ENCODE assay signal across 1 cellular context in genomic region chr2:128594953-128595677, GRCh38.
TF ChIP-seq lines count a peak whose summit lies in the region.

No MANE protein-coding gene starts in this region.

TF ChIP-seq in HepG2, 621 proteins besides CTCF, POLR2A, EP300 and RAD21 (continued from another document and continues in another):
- TF ChIP-seq ZNF280B (CRISPR knock-in tag; IDR thresholded peaks at IDR 0.05; ENCODE audit: borderline replicate concordance) (no peak), FOXA3 (CRISPR knock-in tag; IDR thresholded peaks at IDR 0.05) (peak; percentile 98), BCLAF1 (IDR thresholded peaks at IDR 0.05) (no peak), ZNF414 (CRISPR knock-in tag; IDR thresholded peaks at IDR 0.05) (no peak), ZNF790 (CRISPR knock-in tag; IDR thresholded peaks at IDR 0.05; ENCODE audit: borderline replicate concordance) (0 out of 2 replicates have a peak, but pooled peaks have one; percentile 24), ZNF275 (CRISPR knock-in tag; IDR thresholded peaks at IDR 0.05; ENCODE audit: borderline replicate concordance) (no peak), KLF11 (CRISPR knock-in tag; IDR thresholded peaks at IDR 0.05) (no peak), TFAP4 (IDR thresholded peaks at IDR 0.05; ENCODE audit: borderline replicate concordance, low read depth) (peak; percentile 56; the same call in 1 of the 2 replicates), LCORL (IDR thresholded peaks at IDR 0.05) (no peak), LCORL (CRISPR knock-in tag; IDR thresholded peaks at IDR 0.05) (no peak), BRF2 (CRISPR knock-in tag; IDR thresholded peaks at IDR 0.05) (no peak), ELF1 (CRISPR knock-in tag; IDR thresholded peaks at IDR 0.05) (0 out of 2 replicates have a peak, but pooled peaks have one; percentile 16), TEAD3 (CRISPR knock-in tag; optimal IDR thresholded peaks at IDR 0.05; ENCODE audit: borderline replicate concordance) (no peak), RBM22 (optimal IDR thresholded peaks at IDR 0.05; ENCODE audit: low read length) (no peak), ZNF335 (CRISPR knock-in tag; IDR thresholded peaks at IDR 0.05) (no peak), NCOA2 (CRISPR knock-in tag; IDR thresholded peaks at IDR 0.05) (peak; percentile 50; the same call in 1 of the 2 replicates), ZNF879 (CRISPR knock-in tag; IDR thresholded peaks at IDR 0.05) (no peak), TP53 (CRISPR knock-in tag; conservative IDR thresholded peaks at IDR 0.05) (no peak), SMAD3 (CRISPR knock-in tag; IDR thresholded peaks at IDR 0.05) (0 out of 2 replicates have a peak, but pooled peaks have one; percentile 31), GPBP1L1 (CRISPR knock-in tag; IDR thresholded peaks at IDR 0.05) (no peak), ZNF83 (CRISPR knock-in tag; IDR thresholded peaks at IDR 0.05; ENCODE audit: borderline replicate concordance) (no peak), ZNF619 (CRISPR knock-in tag; IDR thresholded peaks at IDR 0.05) (no peak), STAG1 (CRISPR knock-in tag; IDR thresholded peaks at IDR 0.05) (peak; percentile 51; the same call in 1 of the 2 replicates), FOXK1 (CRISPR knock-in tag; IDR thresholded peaks at IDR 0.05; ENCODE audit: borderline replicate concordance, low read depth) (peak; percentile 78; the same call in 1 of the 2 replicates), ARID3A (IDR thresholded peaks at IDR 0.05; ENCODE audit: low read depth, low read length) (peak; percentile 58), USF2 (IDR thresholded peaks at IDR 0.05; ENCODE audit: low read depth, low read length) (no peak), USF2 (CRISPR knock-in tag; IDR thresholded peaks at IDR 0.05; ENCODE audit: borderline replicate concordance) (no peak), ZNF770 (CRISPR knock-in tag; IDR thresholded peaks at IDR 0.05) (no peak), GTF3A (CRISPR knock-in tag; conservative IDR thresholded peaks at IDR 0.05) (no peak), BCL3 (CRISPR knock-in tag; IDR thresholded peaks at IDR 0.05) (peak; percentile 24; the same call in 1 of the 2 replicates), TRIM22 (IDR thresholded peaks at IDR 0.05) (no peak), ZMAT3 (CRISPR knock-in tag; conservative IDR thresholded peaks at IDR 0.05) (no peak)
